Comparison of ENCODE assay signal across 1 cellular context in the genomic region with DNA sequence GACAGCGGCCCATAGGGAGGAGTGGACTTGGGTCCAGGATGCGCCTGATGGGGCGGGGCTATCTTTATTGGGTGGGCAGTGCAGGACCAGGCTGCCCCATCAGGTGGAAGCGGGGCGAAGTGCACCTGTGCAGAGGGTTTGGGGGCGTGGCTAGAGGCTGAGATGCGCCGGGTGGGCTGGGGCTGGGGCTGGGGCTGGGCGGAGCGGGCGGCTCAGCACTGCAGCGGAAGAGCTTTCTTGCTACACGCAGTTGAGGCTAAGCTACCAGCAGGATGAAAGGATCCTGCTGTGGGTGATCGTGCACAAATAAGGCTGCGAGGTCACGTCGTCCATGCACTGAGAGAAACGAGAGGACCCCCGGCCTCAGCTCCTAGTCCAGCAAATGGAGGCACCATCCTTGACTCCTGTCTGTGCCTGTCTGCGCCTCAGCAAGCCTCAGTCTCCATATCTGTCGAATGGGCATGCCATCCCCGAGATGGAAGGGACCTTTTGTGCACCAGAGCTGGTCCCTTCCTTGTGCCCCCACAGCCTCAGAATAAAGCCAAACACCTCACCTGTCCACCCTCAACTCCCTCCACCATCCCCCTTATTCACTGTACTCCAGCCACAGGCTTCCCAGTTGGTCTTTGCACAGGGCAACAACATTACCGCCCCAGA.
A peak's percentile ranks its signal among the peaks of the same experiment; 100 is the strongest.
TF ChIP-seq lines count a peak whose summit lies in the region.

No MANE protein-coding gene starts in this region.

TF ChIP-seq in K562, 482 proteins besides CTCF, POLR2A, EP300 and RAD21:
- TF ChIP-seq BCOR (IDR thresholded peaks at IDR 0.05) (peak; percentile 93), NFIC (IDR thresholded peaks at IDR 0.05) (no peak), RCOR1 (IDR thresholded peaks at IDR 0.05; ENCODE audit: borderline replicate concordance in 1 of 2, low read depth in 2 of 2, low read length in 2 of 2) (0 out of 4 replicates have a peak, but pooled peaks of 1 of the 2 experiments have one; percentile 42), SMARCA5 (IDR thresholded peaks at IDR 0.05) (peak; percentile 82; the same call in 1 of the 2 replicates), CHD4 (IDR thresholded peaks at IDR 0.05; ENCODE audit: insufficient read depth, insufficient replicate concordance, low read depth, low read length, poor library complexity, severe bottlenecking) (peak; percentile 34), KDM1A (IDR thresholded peaks at IDR 0.05) (peak; percentile 49 to 68; a peak in 2 of 4 replicates), ADNP (tag; IDR thresholded peaks at IDR 0.05) (peak; percentile 69), RBM25 (IDR thresholded peaks at IDR 0.05; ENCODE audit: low read depth, low read length, severe bottlenecking) (peak; percentile 91), SETDB1 (IDR thresholded peaks at IDR 0.05; ENCODE audit: low read length) (no peak)
TF ChIP-seq in K562: peak in this region for 7.
